11 cellular contexts compared by ENCODE assay signal in the genomic region with DNA sequence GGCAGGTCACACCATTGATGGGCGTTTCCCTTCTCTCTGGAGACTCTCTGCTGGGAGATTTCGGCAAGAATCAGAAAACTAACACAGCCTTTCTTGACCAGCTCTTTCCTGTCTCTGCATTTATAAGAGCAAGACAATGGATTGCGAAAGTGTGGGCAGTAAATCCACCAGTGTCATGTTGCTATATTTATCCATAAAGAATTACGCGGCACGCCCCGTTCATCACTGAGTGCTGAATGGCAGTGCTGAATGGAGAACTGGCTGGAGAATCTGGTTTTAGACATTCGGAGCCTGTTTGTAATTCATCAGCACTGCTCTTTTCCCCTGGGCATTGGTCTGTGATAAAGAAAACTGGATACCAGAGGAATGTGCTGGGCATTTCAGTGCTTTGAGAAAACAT. TPM values are rescaled to one million over a fixed set of nuclear protein-coding genes. Genes with fewer than 3 reads are reported as not detected.
A peak's percentile ranks its signal among the peaks of the same experiment; 100 is the strongest.
DNase-seq lines count a peak whose midpoint lies in the region; ATAC-seq, FAIRE-seq and TF ChIP-seq lines count a peak whose summit lies in the region.
"Had no signal": no experiment of that assay in that cellular context is flagged by ENCODE, and none has a peak within 500 bp of the region (broad histone marks: within the 10 kb centered on the region; RNA-seq: fewer than 3 reads in every experiment).

No MANE protein-coding gene starts in this region.

- POLR2A ChIA-PET in HepG2 (lab: Yijun Ruan, JAX), result interaction anchor here (1.3 to 1.6 kb wide), 2 partner anchors 28 to 82 kb away, joined by 3 to 4 read pairs; partner anchors contain the start of gene ABHD17C

- BruUV-seq in HepG2 (replicated peaks; lab: Mats Ljungman, UMichigan), result no TSS peak

- peaks cover 35% of the 10 kb centered on the region for H3K4me1 ChIP-seq in keratinocyte (ENCODE audit: control insufficient read depth, extremely low read depth, insufficient read depth, low read length)
- peaks cover 32% of the 10 kb centered on the region for H3K4me1 ChIP-seq in HepG2 (ENCODE audit: insufficient read depth, low read length)

- FAIRE-seq in keratinocyte (lab: Jason Lieb, UNC), result peak; percentile 5
- no peak for FAIRE-seq in HepG2 (lab: Jason Lieb, UNC)

- H3K36me3 ChIP-seq in keratinocyte (ENCODE audit: control insufficient read depth in 2 of 2, extremely low read depth in 1 of 2, insufficient read depth in 2 of 2, low read length in 2 of 2) (no peaks in the 10 kb centered on the region), HepG2 (replicated peaks in 1 of 2; ENCODE audit: control insufficient read depth in 1 of 2, insufficient read depth in 2 of 2, low read length in 2 of 2) (peaks cover under 1% of the 10 kb centered on the region in 2 experiments; a peak in 3 of 5 replicates)

- no peak for TF ChIP-seq EP300 in HepG2 (IDR thresholded peaks at IDR 0.05; ENCODE audit: low read depth in 2 of 2, low read length in 2 of 2)
- no peak for TF ChIP-seq EP300 in HepG2 (CRISPR knock-in tag; IDR thresholded peaks at IDR 0.05; ENCODE audit: borderline replicate concordance)

- H3K9me3 Mint-ChIP-seq in activated CD8-positive, alpha-beta memory T cell treated with anti-CD3 and anti-CD28 coated beads, Interleukin-2, amount 10 ng/mL, durations not matched to agents 7 days and 5 days (ENCODE audit: low read depth), result no peaks in the 10 kb centered on the region
- H3K9me3 Mint-ChIP-seq: CD4-positive, CD25-positive, alpha-beta regulatory T cell; IgD-negative memory B cell; neural crest cell had no signal

- H2AFZ ChIP-seq in keratinocyte (ENCODE audit: control insufficient read depth, low read length), result no peak overlapping the region
- no peak overlapping the region for H2AFZ ChIP-seq in HepG2 (ENCODE audit: low read length)

- H3K27me3 Mint-ChIP-seq in activated CD8-positive, alpha-beta memory T cell treated with anti-CD3 and anti-CD28 coated beads, Interleukin-2, amount 10 ng/mL, durations not matched to agents 7 days and 5 days, result peaks cover 55% of the 10 kb centered on the region

- dilution Hi-C loops in keratinocyte (cut with MboI; ENCODE audit: extremely low pct_ligation_motif_present, low sequenced_read_pairs), result no loop called here

- peaks cover 10% of the 10 kb centered on the region for H3K4me1 Mint-ChIP-seq in activated CD8-positive, alpha-beta memory T cell treated with anti-CD3 and anti-CD28 coated beads, Interleukin-2, amount 10 ng/mL, durations not matched to agents 7 days and 5 days

- H3K9me1 ChIP-seq in keratinocyte (ENCODE audit: control insufficient read depth, extremely low read depth, insufficient read depth, low read length), result no peaks in the 10 kb centered on the region

- peak overlapping the region; percentile 45 for H3K4me2 ChIP-seq in keratinocyte (ENCODE audit: control insufficient read depth, extremely low read depth, insufficient read depth, low read depth, low read length)
- no peak overlapping the region for H3K4me2 ChIP-seq in HepG2 (ENCODE audit: low read depth, low read length)

- H3K36me3 Mint-ChIP-seq in activated CD8-positive, alpha-beta memory T cell treated with anti-CD3 and anti-CD28 coated beads, Interleukin-2, amount 10 ng/mL, durations not matched to agents 7 days and 5 days, result peaks cover 1% of the 10 kb centered on the region
- H3K36me3 Mint-ChIP-seq: CD4-positive, CD25-positive, alpha-beta regulatory T cell; IgD-negative memory B cell had no signal

- intact Hi-C loops in HepG2 (cut with micrococcal nuclease; ENCODE audit: unreplicated experiment), result loop anchor here (5.0 kb wide), 1 partner anchor 360 kb away; no protein-coding TSS in a partner anchor

- H3K79me2 ChIP-seq in keratinocyte (ENCODE audit: control insufficient read depth, insufficient read depth, low read length), result no peaks in the 10 kb centered on the region
- no peaks in the 10 kb centered on the region for H3K79me2 ChIP-seq in HepG2 (ENCODE audit: insufficient read depth, low read length)

- H3K27me3 ChIP-seq in keratinocyte (ENCODE audit: control insufficient read depth, extremely low read depth, insufficient read depth, low read length) (peaks cover 15% of the 10 kb centered on the region), HepG2 (ENCODE audit: control insufficient read depth in 1 of 2, insufficient read depth in 2 of 2, low read length in 2 of 2) (peaks cover 2 to 4% of the 10 kb centered on the region in 2 experiments; a peak in 2 of 5 replicates)

- 39% methylated on average over 8 of the region's 8 CpGs for WGBS in HepG2 (ENCODE audit: low lambda C conversion rate)

- H3K9ac ChIP-seq in keratinocyte (ENCODE audit: control insufficient read depth, extremely low read depth, insufficient read depth, low read length) (no peak overlapping the region), HepG2 (ENCODE audit: insufficient read depth, low read depth, low read length) (no peak overlapping the region)

- no peaks in the 10 kb centered on the region for H3K9me3 ChIP-seq in keratinocyte (ENCODE audit: control insufficient read depth, low read depth, low read length)
- no peaks in the 10 kb centered on the region for H3K9me3 ChIP-seq in HepG2 (ENCODE audit: low read length)

- TF ChIP-seq POLR2A in HepG2 (IDR thresholded peaks at IDR 0.05; ENCODE audit: insufficient read depth in 1 of 2, low read depth in 2 of 2, low read length in 2 of 2), result no peak

- DNase-seq in AG08395 (ENCODE audit: low spot score) (peak; percentile 88), KBM-7 (peak; percentile 58), astrocyte of the spinal cord (ENCODE audit: low read depth, low spot score) (peak; percentile 33), keratinocyte (ENCODE audit: low read depth, low spot score) (no peak), GM13976 (ENCODE audit: low spot score) (no peak), HepG2 (ENCODE audit: low spot score) (no peak)
- DNase-seq in activated CD8-positive, alpha-beta memory T cell treated with anti-CD3 and anti-CD28 coated beads, Interleukin-2, amount 10 ng/mL, durations not matched to agents 7 days and 5 days, result no peak
- DNase-seq in activated CD8-positive, alpha-beta memory T cell treated with anti-CD3 and anti-CD28 coated beads for 24 hours, result no peak

- no peak for TF ChIP-seq CTCF in astrocyte of the spinal cord (IDR thresholded peaks at IDR 0.05; ENCODE audit: low read depth, low read length)
- TF ChIP-seq CTCF in keratinocyte (optimal IDR thresholded peaks at IDR 0.05 in 1 of 3, IDR thresholded peaks at IDR 0.05 in 1 of 3, conservative IDR thresholded peaks at IDR 0.05 in 1 of 3; ENCODE audit: extremely low read depth in 1 of 3, insufficient read depth in 2 of 3, low read length in 3 of 3), result no peak
- no peak for TF ChIP-seq CTCF in GM13976 (IDR thresholded peaks at IDR 0.05; ENCODE audit: borderline replicate concordance, control extremely low read depth, extremely low read depth, insufficient read depth, missing control alignments)
- no peak for TF ChIP-seq CTCF in HepG2 (CRISPR knock-in tag; IDR thresholded peaks at IDR 0.05)

- TF ChIP-seq RAD21 in HepG2 (CRISPR knock-in tag; IDR thresholded peaks at IDR 0.05), result no peak

- H3K27ac Mint-ChIP-seq in activated CD8-positive, alpha-beta memory T cell treated with anti-CD3 and anti-CD28 coated beads, Interleukin-2, amount 10 ng/mL, durations not matched to agents 7 days and 5 days, result no peak overlapping the region
- H3K27ac Mint-ChIP-seq: CD4-positive, CD25-positive, alpha-beta regulatory T cell; IgD-negative memory B cell had no signal

- ATAC-seq in activated CD8-positive, alpha-beta memory T cell treated with anti-CD3 and anti-CD28 coated beads, Interleukin-2, amount 10 ng/mL, durations not matched to agents 7 days and 5 days, result no peak
- no peak for ATAC-seq in HepG2

- H3K4me3 ChIP-seq in astrocyte of the spinal cord (ENCODE audit: low read depth, low read length) (no peak overlapping the region), keratinocyte (ENCODE audit: control insufficient read depth in 2 of 3, extremely low read depth in 1 of 3, insufficient read depth in 2 of 3, low read depth in 1 of 3, low read length in 3 of 3) (no peak overlapping the region), HepG2 (replicated peaks in 1 of 3; ENCODE audit: insufficient read depth in 1 of 3, low read depth in 2 of 3, low read length in 3 of 3) (no peak overlapping the region)

- peak overlapping the region; percentile 16 for H3K27ac ChIP-seq in keratinocyte (ENCODE audit: control insufficient read depth, insufficient read depth, low read length)
- H3K27ac ChIP-seq in HepG2 (ENCODE audit: extremely low read length, insufficient read depth, low read length), result no peak overlapping the region

- in situ Hi-C loops in KBM-7 (cut with MboI; ENCODE audit: low pct_unique_long_range_greater_than_20kb, low sequenced_read_pairs), result loop anchor here (10.0 kb wide), 2 partner anchors 202 to 322 kb away; no protein-coding TSS in a partner anchor
- in situ Hi-C loops in astrocyte of the spinal cord (cut with HindIII; ENCODE audit: low sequenced_read_pairs), result no loop called here
- in situ Hi-C loops in GM13976 (cut with MboI; ENCODE audit: low sequenced_read_pairs, unreplicated experiment), result loop anchor here (10.0 to 25.0 kb wide), 3 partner anchors 185 to 485 kb away; no protein-coding TSS in a partner anchor
- in situ Hi-C loops in HepG2 (cut with HindIII; ENCODE audit: extremely low pct_ligation_motif_present, low pct_unique_long_range_greater_than_20kb), result loop anchor here (5.0 kb wide), 4 partner anchors 115 to 320 kb away; no protein-coding TSS in a partner anchor

- H4K20me1 ChIP-seq in keratinocyte (ENCODE audit: control insufficient read depth, extremely low read depth, insufficient read depth, low read length), result no peaks in the 10 kb centered on the region
- H4K20me1 ChIP-seq in HepG2 (ENCODE audit: insufficient read depth, low read length), result 0 out of 2 replicates have a peak, but pooled peaks cover 5% of the 10 kb centered on the region

- CTCF ChIA-PET in activated CD8-positive, alpha-beta memory T cell treated with anti-CD3 and anti-CD28 coated beads, Interleukin-2, amount 10 ng/mL, durations not matched to agents 7 days and 5 days (lab: Charles Lee), result interaction anchor here (0.7 to 9.6 kb wide), 26 partner anchors 9 to 492 kb away, joined by 3 to 83 read pairs (median 4); partner anchors contain the start of gene ABHD17C
- CTCF ChIA-PET in HepG2 (lab: Yijun Ruan, JAX; ENCODE audit: low intra/inter-chr PET ratio, low total read pairs), result interaction anchor here (1.1 to 4.7 kb wide), 5 partner anchors 79 to 321 kb away, joined by 3 to 65 read pairs (median 11); no protein-coding TSS in a partner anchor

- no peak overlapping the region for H3K4me3 Mint-ChIP-seq in activated CD8-positive, alpha-beta memory T cell treated with anti-CD3 and anti-CD28 coated beads, Interleukin-2, amount 10 ng/mL, durations not matched to agents 7 days and 5 days
- H3K4me3 Mint-ChIP-seq: CD4-positive, CD25-positive, alpha-beta regulatory T cell; IgD-negative memory B cell had no signal

RNA-seq across cellular contexts. Expression of gene CEMIP, which starts 2.0 kb away (rescaled TPM):
- 1.5 to 2.3 TPM (median 2.2 TPM) in 3 replicates for polyA plus RNA-seq in keratinocyte
- polyA plus RNA-seq in keratinocyte (2011; ENCODE audit: low read depth), result 4.6 TPM
- polyA plus RNA-seq in keratinocyte (2011; cell fraction: cytosol; rRNA removed), result 0.92 and 0.94 TPM in 2 replicates
- 5.9 and 6.7 TPM in 2 replicates for polyA plus RNA-seq in keratinocyte (2011; cell fraction: nucleus; rRNA removed)
- 1.7 and 2.9 TPM in 2 replicates for polyA plus RNA-seq in keratinocyte (2012; ENCODE audit: low replicate concordance)
- polyA minus RNA-seq in keratinocyte, result 3.3 to 3.5 TPM (median 3.5 TPM) in 3 replicates
- 1.5 TPM for polyA minus RNA-seq in keratinocyte (2011; cell fraction: cytosol; rRNA and poly(A)+ RNA removed)
- polyA minus RNA-seq in keratinocyte (2011; cell fraction: nucleus; rRNA and poly(A)+ RNA removed), result 7.7 and 12.0 TPM in 2 replicates
- not detected for total RNA-seq in activated CD8-positive, alpha-beta memory T cell treated with anti-CD3 and anti-CD28 coated beads, Interleukin-2, amount 10 ng/mL, durations not matched to agents 7 days and 5 days
- 1.9 and 4.3 TPM in 2 replicates for total RNA-seq in HepG2 (2016; rRNA removed; fragmentation: Illumina TruSeq; extraction: Trizol)
- 0.35 and 0.71 TPM in 2 replicates for total RNA-seq in HepG2 (2016; cell fraction: cytosol; rRNA removed; fragmentation: Illumina TruSeq; extraction: Trizol; ENCODE audit: low read depth)
- 1.7 and 4.0 TPM in 2 replicates for total RNA-seq in HepG2 (2016; cell fraction: insoluble cytoplasmic fraction; rRNA removed; fragmentation: Illumina TruSeq; extraction: Trizol)
- 0.62 and 1.1 TPM in 2 replicates for total RNA-seq in HepG2 (2016; cell fraction: membrane; rRNA removed; fragmentation: Illumina TruSeq; extraction: Trizol)
- total RNA-seq in HepG2 (2016; cell fraction: nucleus; rRNA removed; fragmentation: Illumina TruSeq; extraction: Trizol), result 6.2 and 7.7 TPM in 2 replicates
- polyA plus RNA-seq in HepG2 (2011; rRNA removed), result 14.2 and 28.5 TPM in 2 replicates
- polyA plus RNA-seq in HepG2 (2011; cell fraction: cytosol; rRNA removed), result 7.4 and 14.6 TPM in 2 replicates
- 12.7 and 33.7 TPM in 2 replicates for polyA plus RNA-seq in HepG2 (2011; cell fraction: nucleus; rRNA removed)
- polyA plus RNA-seq in HepG2 (2012), result 2.5 and 9.7 TPM in 2 replicates
- 0.14 and 0.20 TPM in 2 replicates for polyA plus RNA-seq in HepG2 (2016; cell fraction: cytosol; fragmentation: Illumina TruSeq; extraction: Trizol; ENCODE audit: low read depth)
- 0.99 and 1.7 TPM in 2 replicates for polyA plus RNA-seq in HepG2 (2016; cell fraction: insoluble cytoplasmic fraction; fragmentation: Illumina TruSeq; extraction: Trizol; ENCODE audit: low read depth)
- polyA plus RNA-seq in HepG2 (2016; cell fraction: membrane; fragmentation: Illumina TruSeq; extraction: Trizol; ENCODE audit: low read depth), result 0.18 and 0.26 TPM in 2 replicates
- polyA plus RNA-seq in HepG2 (2016; cell fraction: nucleus; fragmentation: Illumina TruSeq; extraction: Trizol; ENCODE audit: insufficient read depth, low read depth), result 5.6 and 6.2 TPM in 2 replicates
- 0.12 and 60.1 TPM in 2 replicates for polyA minus RNA-seq in HepG2 (2011; rRNA and poly(A)+ RNA removed; ENCODE audit: low replicate concordance)
- polyA minus RNA-seq in HepG2 (2011; cell fraction: cytosol; rRNA and poly(A)+ RNA removed), result 11.0 and 22.8 TPM in 2 replicates
- polyA minus RNA-seq in HepG2 (2011; cell fraction: nucleus; rRNA and poly(A)+ RNA removed), result 10.2 and 29.6 TPM in 2 replicates
- polyA plus RNA-seq: IgD-negative memory B cell had no signal

Comparison
In these comparisons a context has a peak if more than half of its experiments do, and no peak if none do; other contexts are left out.
1. DNase-seq: peak in AG08395 (single experiment), KBM-7 (single experiment) and astrocyte of the spinal cord (single experiment); none in keratinocyte (single experiment), GM13976 (single experiment), activated CD8-positive, alpha-beta memory T cell treated with anti-CD3 and anti-CD28 coated beads, Interleukin-2, amount 10 ng/mL, durations not matched to agents 7 days and 5 days (single experiment), HepG2 (single experiment) and activated CD8-positive, alpha-beta memory T cell treated with anti-CD3 and anti-CD28 coated beads for 24 hours (single experiment).